In genomic region chr4:85762204-85762884, GRCh38 we compare ENCODE assay signal across 12 cellular contexts.
A peak's percentile ranks its signal among the peaks of the same experiment; 100 is the strongest.
DNase-seq lines count a peak whose midpoint lies in the region; ATAC-seq and TF ChIP-seq lines count a peak whose summit lies in the region.
"Had no signal": no experiment of that assay in that cellular context is flagged by ENCODE, and none has a peak within 500 bp of the region (broad histone marks: within the 10 kb centered on the region; RNA-seq: fewer than 3 reads in every experiment).

No MANE protein-coding gene starts in this region.

- 53 to 59% methylated on average over 6 of the region's 6 CpGs for WGBS in thyroid gland, 2 donors

- H3K27ac Mint-ChIP-seq in nephron, result peak overlapping the region; percentile 37 to 78 (median 64)
- H3K27ac Mint-ChIP-seq in nephron progenitor cell, result no peak overlapping the region

- H3K4me1 Mint-ChIP-seq in nephron (peaks cover 40% of the 10 kb centered on the region), nephron progenitor cell (peaks cover 27% of the 10 kb centered on the region)

- H3K4me3 Mint-ChIP-seq in nephron, result no peak overlapping the region
- H3K4me3 Mint-ChIP-seq in nephron progenitor cell, result no peak overlapping the region

- peak overlapping the region; percentile 20 for H3K9ac ChIP-seq in fibroblast of lung (ENCODE audit: insufficient read depth, low read length)
- H3K9ac ChIP-seq: BLaER1 treated with 17β-estradiol and CSF1 and Interleukin-3, amounts not matched to agents 10 nM and 100 nM had no signal

- no peaks in the 10 kb centered on the region for H4K20me1 ChIP-seq in fibroblast of lung (ENCODE audit: control insufficient read depth, extremely low read depth, insufficient read depth, low read length)
- H4K20me1 ChIP-seq: BLaER1 treated with 17β-estradiol and CSF1 and Interleukin-3, amounts not matched to agents 10 nM and 100 nM had no signal

- TF ChIP-seq POLR2A in GM18505 (IDR thresholded peaks at IDR 0.05; ENCODE audit: borderline replicate concordance, extremely low read depth, insufficient read depth, insufficient read length), result no peak
- TF ChIP-seq POLR2A in thyroid gland (IDR thresholded peaks at IDR 0.05), result no peak

- peak overlapping the region; percentile 76 for H3K4me2 ChIP-seq in fibroblast of lung (ENCODE audit: extremely low read depth, insufficient read depth, low read length)
- H3K4me2 ChIP-seq: BLaER1 treated with 17β-estradiol and CSF1 and Interleukin-3, amounts not matched to agents 10 nM and 100 nM had no signal

- no peaks in the 10 kb centered on the region for H3K9me3 Mint-ChIP-seq in nephron
- H3K9me3 Mint-ChIP-seq in nephron progenitor cell, result peaks cover 6% of the 10 kb centered on the region

- in situ Hi-C loops in ACHN (cut with HindIII; ENCODE audit: low pct_ligation_motif_present, low pct_unique_long_range_greater_than_20kb, low sequenced_read_pairs), result no loop called here

- H3K27me3 Mint-ChIP-seq in nephron (ENCODE audit: low read depth) (no peaks in the 10 kb centered on the region), nephron progenitor cell (ENCODE audit: low read depth, poor library complexity) (no peaks in the 10 kb centered on the region)

- DNase-seq in AG04449 (ENCODE audit: low read depth, low spot score) (peak; percentile 65), SJSA1 (ENCODE audit: low read depth in 1 of 2, low spot score in 2 of 2) (peak in 1 of 2 experiments; percentile 28), fibroblast of lung (ENCODE audit: low read depth in 2 of 2) (peak; percentile 89 to 93), nephron progenitor cell (no peak), thyroid gland (no peak), ACHN (no peak)
- DNase-seq: NCI-H2081 treated with DMSO at 0.1 percent for 48 hours, T1000 had no signal

- intact Hi-C loops in thyroid gland (cut with DNase I), result no loop called here

- CTCF ChIA-PET in AG04449 (lab: Yijun Ruan, JAX), result interaction anchor here (0.7 to 3.1 kb wide), 15 partner anchors 9 to 616 kb away, joined by 3 to 34 read pairs (median 5); no protein-coding TSS in a partner anchor

- H3K4me3 ChIP-seq in AG04449 (ENCODE audit: low read depth, low read length), result no peak overlapping the region
- no peak overlapping the region for H3K4me3 ChIP-seq in SJSA1
- H3K4me3 ChIP-seq in fibroblast of lung (replicated peaks in 1 of 4; ENCODE audit: control extremely low read depth in 1 of 4, insufficient read depth in 1 of 4, low read depth in 3 of 4, low read length in 4 of 4), result peak overlapping the region in 3 of 4 experiments; percentile 6 to 25 (median 12)
- H3K4me3 ChIP-seq in thyroid gland (replicated peaks in 1 of 3), result no peak overlapping the region
- H3K4me3 ChIP-seq: BLaER1 treated with 17β-estradiol and CSF1 and Interleukin-3, amounts not matched to agents 10 nM and 100 nM had no signal

- H3K27ac ChIP-seq in SJSA1 (peak overlapping the region; percentile 38), fibroblast of lung (ENCODE audit: insufficient read depth, low read length) (peak overlapping the region; percentile 74), thyroid gland (no peak overlapping the region)
- H3K27ac ChIP-seq: BLaER1 treated with 17β-estradiol and CSF1 and Interleukin-3, amounts not matched to agents 10 nM and 100 nM; neutrophil had no signal

- H3K36me3 ChIP-seq in SJSA1 (no peaks in the 10 kb centered on the region), fibroblast of lung (ENCODE audit: control insufficient read depth, insufficient read depth, low read length) (no peaks in the 10 kb centered on the region), thyroid gland (no peaks in the 10 kb centered on the region)
- H3K36me3 ChIP-seq: BLaER1 treated with 17β-estradiol and CSF1 and Interleukin-3, amounts not matched to agents 10 nM and 100 nM; neutrophil had no signal

- no peak overlapping the region for H2AFZ ChIP-seq in fibroblast of lung (ENCODE audit: low read length)

- no peak for ATAC-seq in GM18505 (IDR thresholded peaks at IDR 0.05; ENCODE audit: unreplicated experiment)

- H3K4me1 ChIP-seq in SJSA1 (replicated peaks) (peaks cover 23% of the 10 kb centered on the region), fibroblast of lung (ENCODE audit: control insufficient read depth, extremely low read depth, insufficient read depth, low read length) (peaks cover 18% of the 10 kb centered on the region), thyroid gland (no peaks in the 10 kb centered on the region)
- H3K4me1 ChIP-seq: BLaER1 treated with 17β-estradiol and CSF1 and Interleukin-3, amounts not matched to agents 10 nM and 100 nM had no signal

- POLR2A ChIA-PET in AG04449 (lab: Yijun Ruan, JAX), result interaction anchor here (0.7 to 1.4 kb wide), 2 partner anchors 13 to 17 kb away, joined by 3 to 4 read pairs; no protein-coding TSS in a partner anchor

- H3K27me3 ChIP-seq in SJSA1 (replicated peaks) (no peaks in the 10 kb centered on the region), fibroblast of lung (ENCODE audit: control insufficient read depth, insufficient read depth, low read length) (no peaks in the 10 kb centered on the region), thyroid gland (no peaks in the 10 kb centered on the region)
- H3K27me3 ChIP-seq: BLaER1 treated with 17β-estradiol and CSF1 and Interleukin-3, amounts not matched to agents 10 nM and 100 nM; neutrophil had no signal

- H3K36me3 Mint-ChIP-seq in nephron (ENCODE audit: low read depth), result no peaks in the 10 kb centered on the region
- no peaks in the 10 kb centered on the region for H3K36me3 Mint-ChIP-seq in nephron progenitor cell (ENCODE audit: low read depth)

- H3K9me3 ChIP-seq in SJSA1 (replicated peaks) (no peaks in the 10 kb centered on the region), fibroblast of lung (ENCODE audit: control insufficient read depth, insufficient read depth, low read depth, low read length) (no peaks in the 10 kb centered on the region), thyroid gland (no peaks in the 10 kb centered on the region)
- H3K9me3 ChIP-seq: BLaER1 treated with 17β-estradiol and CSF1 and Interleukin-3, amounts not matched to agents 10 nM and 100 nM; neutrophil had no signal

- no peaks in the 10 kb centered on the region for H3K79me2 ChIP-seq in fibroblast of lung (ENCODE audit: control insufficient read depth, insufficient read depth, low read length)

- TF ChIP-seq CTCF in AG04449 (IDR thresholded peaks at IDR 0.05; ENCODE audit: insufficient read depth, low read length, missing control alignments), result no peak
- TF ChIP-seq CTCF in fibroblast of lung (conservative IDR thresholded peaks at IDR 0.05 in 1 of 2, IDR thresholded peaks at IDR 0.05 in 1 of 2; ENCODE audit: low read depth in 1 of 2, low read length in 2 of 2), result no peak
- no peak for TF ChIP-seq CTCF in nephron (IDR thresholded peaks at IDR 0.05; ENCODE audit: unreplicated experiment in 3 of 3)
- TF ChIP-seq CTCF in nephron progenitor cell (IDR thresholded peaks at IDR 0.05), result no peak
- no peak for TF ChIP-seq CTCF in thyroid gland (IDR thresholded peaks at IDR 0.05)

Comparison
In these comparisons a context has a peak if more than half of its experiments do, and no peak if none do; other contexts are left out.
1. DNase-seq: peak in AG04449 (single experiment) and fibroblast of lung (2 of 2); none in nephron progenitor cell (single experiment), thyroid gland (0 of 2) and ACHN (single experiment).
2. H3K4me3 ChIP-seq: peak in fibroblast of lung (3 of 4); none in AG04449 (single experiment), SJSA1 (single experiment) and thyroid gland (0 of 3).
3. H3K27ac ChIP-seq: peak in SJSA1 (single experiment) and fibroblast of lung (single experiment); none in thyroid gland (0 of 3).